In genomic region chr22:30245985-30246901, GRCh38 we compare ENCODE assay signal across 8 cellular contexts. TPM values are rescaled to one million over a fixed set of nuclear protein-coding genes. Genes with fewer than 3 reads are reported as not detected.
A peak's percentile ranks its signal among the peaks of the same experiment; 100 is the strongest.
DNase-seq lines count a peak whose midpoint lies in the region; ATAC-seq and TF ChIP-seq lines count a peak whose summit lies in the region.

Gene LIF, minus strand, starts transcription at chr22:30246759. Its CDS starts 64 bp downstream, at chr22:30246695.

- peaks cover 16% of the 10 kb centered on the region for H3K4me1 Mint-ChIP-seq in CD8-positive, alpha-beta T cell (ENCODE audit: low read depth)
- peaks cover 23 to 38% (median 29%) of the 10 kb centered on the region in 4 donors for H3K4me1 Mint-ChIP-seq in naive thymus-derived CD8-positive, alpha-beta T cell

- no peaks in the 10 kb centered on the region for H3K36me3 ChIP-seq in CD8-positive, alpha-beta T cell (ENCODE audit: insufficient read depth, low read length)
- H3K36me3 ChIP-seq in MG63 (peaks cover 34% of the 10 kb centered on the region), esophagus (ENCODE audit: control insufficient read depth in 2 of 2, insufficient read depth in 2 of 2, low read length in 1 of 2) (peaks cover 0 to 4% of the 10 kb centered on the region in 2 donors), upper lobe of right lung (no peaks in the 10 kb centered on the region)

- intact Hi-C loops in CD8-positive, alpha-beta T cell (cut with DNase I, micrococcal nuclease): no loop called here
- intact Hi-C loops in upper lobe of right lung (cut with DNase I): no loop called here

- H3K36me3 Mint-ChIP-seq in CD8-positive, alpha-beta T cell: no peaks in the 10 kb centered on the region
- no peaks in the 10 kb centered on the region for H3K36me3 Mint-ChIP-seq in naive thymus-derived CD8-positive, alpha-beta T cell

- H3K4me1 ChIP-seq in CD8-positive, alpha-beta T cell (ENCODE audit: insufficient read depth, low read length): peaks cover 24% of the 10 kb centered on the region
- H3K4me1 ChIP-seq in esophagus (ENCODE audit: control insufficient read depth in 2 of 2, insufficient read depth in 2 of 2, low read length in 1 of 2): peaks cover 3 to 4% of the 10 kb centered on the region in 2 donors
- H3K4me1 ChIP-seq in upper lobe of right lung: peaks cover 16% of the 10 kb centered on the region

- H3K4me3 Mint-ChIP-seq in CD8-positive, alpha-beta T cell: peak within 1 kb of the TSS; percentile 83
- H3K4me3 Mint-ChIP-seq in naive thymus-derived CD8-positive, alpha-beta T cell: peak within 1 kb of the TSS; percentile 81 to 90 (median 83)

- WGBS in esophagus, 2 donors: 1 to 2% methylated on average over 57 to 65 of the region's 65 CpGs

- no peak for TF ChIP-seq CTCF in CD8-positive, alpha-beta T cell (IDR thresholded peaks at IDR 0.05)
- TF ChIP-seq CTCF in upper lobe of right lung (IDR thresholded peaks at IDR 0.05): peak; percentile 17

- peak within 1 kb of the TSS; percentile 59 for H3K4me3 ChIP-seq in CD8-positive, alpha-beta T cell (ENCODE audit: low read depth, low read length)
- H3K4me3 ChIP-seq in MG63: peak within 1 kb of the TSS; percentile 74
- peak within 1 kb of the TSS; percentile 51 to 55 for H3K4me3 ChIP-seq in esophagus (ENCODE audit: low read depth in 1 of 2, low read length in 2 of 2)
- peak within 1 kb of the TSS; percentile 54 for H3K4me3 ChIP-seq in upper lobe of right lung

- CTCF ChIA-PET in CD8-positive, alpha-beta T cell (lab: Charles Lee): interaction anchor here (0.6 kb wide), 1 partner anchor 9 kb away, joined by 3 read pairs; no protein-coding TSS in a partner anchor

- H3K27ac Mint-ChIP-seq in CD8-positive, alpha-beta T cell: no peak within 1 kb of the TSS
- peak within 1 kb of the TSS in 2 of 10 donors; percentile 69 to 73 for H3K27ac Mint-ChIP-seq in naive thymus-derived CD8-positive, alpha-beta T cell

- H3K9me3 ChIP-seq in CD8-positive, alpha-beta T cell (ENCODE audit: low read length): no peaks in the 10 kb centered on the region
- H3K9me3 ChIP-seq in MG63 (no peaks in the 10 kb centered on the region), esophagus (ENCODE audit: control insufficient read depth in 2 of 2, insufficient read depth in 1 of 2, low read depth in 1 of 2, low read length in 1 of 2) (no peaks in the 10 kb centered on the region), upper lobe of right lung (no peaks in the 10 kb centered on the region)

- H3K27ac ChIP-seq in CD8-positive, alpha-beta T cell (ENCODE audit: low read depth, low read length): no peak within 1 kb of the TSS
- H3K27ac ChIP-seq in esophagus (ENCODE audit: low read depth in 2 of 2, low read length in 1 of 2): peak within 1 kb of the TSS in 1 of 2 donors; percentile 13
- peak within 1 kb of the TSS; percentile 42 for H3K27ac ChIP-seq in upper lobe of right lung

- no peaks in the 10 kb centered on the region for H3K9me3 Mint-ChIP-seq in CD8-positive, alpha-beta T cell
- H3K9me3 Mint-ChIP-seq in naive thymus-derived CD8-positive, alpha-beta T cell: no peaks in the 10 kb centered on the region

- peak; percentile 89 for ATAC-seq in CD8-positive, alpha-beta T cell
- ATAC-seq in naive thymus-derived CD8-positive, alpha-beta T cell: peak; percentile 92 to 97
- peak; percentile 42 for ATAC-seq in upper lobe of right lung
- no peak for ATAC-seq in HG02763 (IDR thresholded peaks at IDR 0.05; ENCODE audit: unreplicated experiment)
- no peak for ATAC-seq in GM21576 (IDR thresholded peaks at IDR 0.05; ENCODE audit: unreplicated experiment)

- peaks cover 16% of the 10 kb centered on the region for H3K27me3 Mint-ChIP-seq in CD8-positive, alpha-beta T cell (ENCODE audit: low read depth)
- peaks cover 2 to 34% (median 13%) of the 10 kb centered on the region in 5 donors for H3K27me3 Mint-ChIP-seq in naive thymus-derived CD8-positive, alpha-beta T cell

- H3K27me3 ChIP-seq in CD8-positive, alpha-beta T cell (ENCODE audit: insufficient read depth, low read length): no peaks in the 10 kb centered on the region
- H3K27me3 ChIP-seq in MG63: no peaks in the 10 kb centered on the region
- no peaks in the 10 kb centered on the region for H3K27me3 ChIP-seq in esophagus (ENCODE audit: control insufficient read depth in 1 of 2, insufficient read depth in 2 of 2, low read length in 2 of 2)
- H3K27me3 ChIP-seq in upper lobe of right lung: peaks cover 11% of the 10 kb centered on the region

- peak in 5 of 7 experiments; percentile 34 to 63 (median 53) for DNase-seq in CD8-positive, alpha-beta T cell
- DNase-seq in MG63: peak; percentile 55
- DNase-seq in activated CD8-positive, alpha-beta memory T cell treated with anti-CD3 and anti-CD28 coated beads for 48 hours (ENCODE audit: low read depth in 2 of 3, low spot score in 2 of 3): peak in 2 of 3 experiments; percentile 33 to 42
- peak in 8 of 10 donors; percentile 31 to 57 (median 48) for DNase-seq in naive thymus-derived CD8-positive, alpha-beta T cell
- DNase-seq in upper lobe of right lung: no peak

- POLR2A ChIA-PET in CD8-positive, alpha-beta T cell (lab: Charles Lee): no interaction called here
- POLR2A ChIA-PET in naive thymus-derived CD8-positive, alpha-beta T cell (lab: Charles Lee): interaction anchor here (0.6 kb wide), 2 partner anchors 9 to 677 kb away, joined by 3 to 6 read pairs; no protein-coding TSS in a partner anchor

RNA-seq across cellular contexts. Expression of gene LIF, which starts in this region (rescaled TPM):
- under 1 TPM; 0.30 to 0.42 TPM for total RNA-seq in CD8-positive, alpha-beta T cell
- total RNA-seq in MG63 (2014; rRNA removed; shearing (Covaris generic); ENCODE audit: low replicate concordance): 11.1 and 13.0 TPM in 2 replicates
- 1 to 10 TPM in 1 of 2 donors, under 1 TPM in 1; 0.54 to 1.0 TPM for polyA plus RNA-seq in esophagus
- not detected for total RNA-seq in naive thymus-derived CD8-positive, alpha-beta T cell
- polyA plus RNA-seq in naive thymus-derived CD8-positive, alpha-beta T cell: not detected
- 6.9 TPM for total RNA-seq in upper lobe of right lung

Comparison
In these comparisons a context has a peak if more than half of its experiments do, and no peak if none do; other contexts are left out.
1. Peak in DNase-seq, ATAC-seq and H3K4me3 ChIP-seq in CD8-positive, alpha-beta T cell; RNA of the gene not detected or under 1 TPM.
2. Peak in DNase-seq and ATAC-seq in naive thymus-derived CD8-positive, alpha-beta T cell; RNA of the gene not detected or under 1 TPM.